30 cellular contexts compared by ENCODE assay signal in genomic region chr4:36037127-36037526, GRCh38.
"Had no signal": no experiment of that assay in that cellular context is flagged by ENCODE, and none has a peak within 500 bp of the region (broad histone marks: within the 10 kb centered on the region; RNA-seq: fewer than 3 reads in every experiment).

No MANE protein-coding gene starts in this region.

- H3K27ac ChIP-seq: neutrophil, parathyroid adenoma, psoas muscle, skin epidermis, spleen, suprapubic skin, testis, tibial artery, transverse colon, upper lobe of left lung, vagina had no signal

- H3K36me3 ChIP-seq: neutrophil, spleen, suprapubic skin, tibial artery, transverse colon, upper lobe of left lung, vagina had no signal

- H3K27me3 ChIP-seq: neutrophil, spleen, suprapubic skin, testis, tibial artery, transverse colon, upper lobe of left lung, vagina had no signal

- DNase-seq: naive thymus-derived CD8-positive, alpha-beta T cell; nephron progenitor cell; nucleus accumbens; posterior cingulate gyrus; psoas muscle; right cardiac atrium; spleen; stimulated activated CD4-positive, alpha-beta T cell treated with anti-CD3 and anti-CD28 coated beads, Interleukin-12 subunit alpha, Interleukin-12 subunit beta, amount 100 ng/mL, for 4 hours; stimulated activated CD4-positive, alpha-beta T cell treated with anti-CD3 and anti-CD28 coated beads, Interleukin-1b, Interleukin-23, amount 100 ng/mL, for 48 hours; stimulated activated CD4-positive, alpha-beta T cell treated with anti-CD3 and anti-CD28 coated beads, Interleukin-4, amount 100 ng/mL, for 1 hour; stimulated activated CD4-positive, alpha-beta T cell treated with anti-CD3 and anti-CD28 coated beads, Interleukin-4, amount 100 ng/mL, for 4 hours; stimulated activated CD8-positive, alpha-beta memory T cell treated with anti-CD3 and anti-CD28 coated beads, Interleukin-4, amount 100 ng/mL, for 48 hours; stimulated activated naive CD4-positive, alpha-beta T cell; stimulated activated naive CD8-positive, alpha-beta T cell treated with anti-CD3 and anti-CD28 coated beads, Interleukin-15, amount 100 ng/mL, for 72 hours; stimulated activated naive CD8-positive, alpha-beta T cell treated with anti-CD3 and anti-CD28 coated beads, Interleukin-15, Interleukin-2, amounts not matched to agents 100 U/mL and 50 U/mL, for 24 hours; substantia nigra; testis; tibial artery; transverse colon; upper lobe of left lung had no signal

- ATAC-seq: naive thymus-derived CD8-positive, alpha-beta T cell; natural killer cell treated with Interleukin-12 subunit alpha and Interleukin-12 subunit beta and Interleukin-15 and Interleukin-18, amount 100 ng/mL, for 72 hours; psoas muscle; right cardiac atrium; sciatic nerve; stimulated activated memory B cell treated with anti-CD40 and anti-IgM and Interleukin-4, amounts not matched to agents 10 μg/mL and 1 μg/mL and 100 μg/mL, for 72 hours; stimulated activated naive CD8-positive, alpha-beta T cell treated with anti-CD3 and anti-CD28 coated beads, Interleukin-15, amount 100 ng/mL, for 72 hours; stimulated activated naive CD8-positive, alpha-beta T cell treated with anti-CD3 and anti-CD28 coated beads, Interleukin-15, Interleukin-2, amounts not matched to agents 100 U/mL and 50 U/mL, for 24 hours had no signal

- H3K9ac ChIP-seq: parathyroid adenoma had no signal

- H3K9me3 ChIP-seq: neutrophil, psoas muscle, suprapubic skin, testis, tibial artery, transverse colon, upper lobe of left lung, vagina had no signal

- H3K4me2 ChIP-seq: smooth muscle cell had no signal

- H3K79me2 ChIP-seq: parathyroid adenoma had no signal

- H3K4me3 ChIP-seq: psoas muscle, skin epidermis, smooth muscle cell, spleen, suprapubic skin, testis, tibial artery, transverse colon, upper lobe of left lung, vagina had no signal

- FAIRE-seq: urothelium cell line had no signal

- H2AFZ ChIP-seq: parathyroid adenoma had no signal

- H3K4me1 ChIP-seq: parathyroid adenoma, psoas muscle, spleen, suprapubic skin, testis, tibial artery, upper lobe of left lung, vagina had no signal
